1 cellular context compared by ENCODE assay signal in the genomic region with DNA sequence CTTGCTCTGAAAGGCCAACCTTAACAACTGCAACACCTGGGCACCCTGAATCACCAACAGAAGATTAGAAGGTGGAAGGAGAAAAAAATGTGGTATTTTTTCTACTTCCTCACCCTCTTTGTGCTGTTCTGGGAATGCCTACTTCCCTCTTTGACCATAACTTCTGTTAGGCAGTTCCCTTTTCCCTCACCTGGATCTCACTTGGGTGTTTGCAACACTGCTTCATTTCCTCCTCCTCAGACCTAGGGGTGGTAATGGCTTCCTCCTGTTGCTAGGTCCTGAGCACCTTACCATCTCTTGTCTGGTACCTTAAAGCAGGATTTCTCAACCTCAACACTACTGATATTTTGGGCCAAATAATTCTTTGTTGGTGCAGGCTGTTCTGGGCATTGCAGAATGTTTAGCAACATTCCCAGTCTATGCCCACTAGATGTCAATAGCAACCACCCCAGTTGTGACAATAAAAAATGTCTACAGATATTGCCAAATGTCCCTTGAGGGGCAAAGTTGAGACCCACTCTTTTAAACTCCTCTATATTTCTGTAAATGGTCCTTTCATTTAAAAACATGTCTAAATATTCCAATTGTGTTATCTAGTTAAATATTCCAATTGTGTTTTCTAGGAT.
TF ChIP-seq lines count a peak whose summit lies in the region.

No MANE protein-coding gene starts in this region.

TF ChIP-seq in HepG2, 621 proteins besides CTCF, POLR2A, EP300 and RAD21 (continued from another document):
- TF ChIP-seq, protein P1, sequence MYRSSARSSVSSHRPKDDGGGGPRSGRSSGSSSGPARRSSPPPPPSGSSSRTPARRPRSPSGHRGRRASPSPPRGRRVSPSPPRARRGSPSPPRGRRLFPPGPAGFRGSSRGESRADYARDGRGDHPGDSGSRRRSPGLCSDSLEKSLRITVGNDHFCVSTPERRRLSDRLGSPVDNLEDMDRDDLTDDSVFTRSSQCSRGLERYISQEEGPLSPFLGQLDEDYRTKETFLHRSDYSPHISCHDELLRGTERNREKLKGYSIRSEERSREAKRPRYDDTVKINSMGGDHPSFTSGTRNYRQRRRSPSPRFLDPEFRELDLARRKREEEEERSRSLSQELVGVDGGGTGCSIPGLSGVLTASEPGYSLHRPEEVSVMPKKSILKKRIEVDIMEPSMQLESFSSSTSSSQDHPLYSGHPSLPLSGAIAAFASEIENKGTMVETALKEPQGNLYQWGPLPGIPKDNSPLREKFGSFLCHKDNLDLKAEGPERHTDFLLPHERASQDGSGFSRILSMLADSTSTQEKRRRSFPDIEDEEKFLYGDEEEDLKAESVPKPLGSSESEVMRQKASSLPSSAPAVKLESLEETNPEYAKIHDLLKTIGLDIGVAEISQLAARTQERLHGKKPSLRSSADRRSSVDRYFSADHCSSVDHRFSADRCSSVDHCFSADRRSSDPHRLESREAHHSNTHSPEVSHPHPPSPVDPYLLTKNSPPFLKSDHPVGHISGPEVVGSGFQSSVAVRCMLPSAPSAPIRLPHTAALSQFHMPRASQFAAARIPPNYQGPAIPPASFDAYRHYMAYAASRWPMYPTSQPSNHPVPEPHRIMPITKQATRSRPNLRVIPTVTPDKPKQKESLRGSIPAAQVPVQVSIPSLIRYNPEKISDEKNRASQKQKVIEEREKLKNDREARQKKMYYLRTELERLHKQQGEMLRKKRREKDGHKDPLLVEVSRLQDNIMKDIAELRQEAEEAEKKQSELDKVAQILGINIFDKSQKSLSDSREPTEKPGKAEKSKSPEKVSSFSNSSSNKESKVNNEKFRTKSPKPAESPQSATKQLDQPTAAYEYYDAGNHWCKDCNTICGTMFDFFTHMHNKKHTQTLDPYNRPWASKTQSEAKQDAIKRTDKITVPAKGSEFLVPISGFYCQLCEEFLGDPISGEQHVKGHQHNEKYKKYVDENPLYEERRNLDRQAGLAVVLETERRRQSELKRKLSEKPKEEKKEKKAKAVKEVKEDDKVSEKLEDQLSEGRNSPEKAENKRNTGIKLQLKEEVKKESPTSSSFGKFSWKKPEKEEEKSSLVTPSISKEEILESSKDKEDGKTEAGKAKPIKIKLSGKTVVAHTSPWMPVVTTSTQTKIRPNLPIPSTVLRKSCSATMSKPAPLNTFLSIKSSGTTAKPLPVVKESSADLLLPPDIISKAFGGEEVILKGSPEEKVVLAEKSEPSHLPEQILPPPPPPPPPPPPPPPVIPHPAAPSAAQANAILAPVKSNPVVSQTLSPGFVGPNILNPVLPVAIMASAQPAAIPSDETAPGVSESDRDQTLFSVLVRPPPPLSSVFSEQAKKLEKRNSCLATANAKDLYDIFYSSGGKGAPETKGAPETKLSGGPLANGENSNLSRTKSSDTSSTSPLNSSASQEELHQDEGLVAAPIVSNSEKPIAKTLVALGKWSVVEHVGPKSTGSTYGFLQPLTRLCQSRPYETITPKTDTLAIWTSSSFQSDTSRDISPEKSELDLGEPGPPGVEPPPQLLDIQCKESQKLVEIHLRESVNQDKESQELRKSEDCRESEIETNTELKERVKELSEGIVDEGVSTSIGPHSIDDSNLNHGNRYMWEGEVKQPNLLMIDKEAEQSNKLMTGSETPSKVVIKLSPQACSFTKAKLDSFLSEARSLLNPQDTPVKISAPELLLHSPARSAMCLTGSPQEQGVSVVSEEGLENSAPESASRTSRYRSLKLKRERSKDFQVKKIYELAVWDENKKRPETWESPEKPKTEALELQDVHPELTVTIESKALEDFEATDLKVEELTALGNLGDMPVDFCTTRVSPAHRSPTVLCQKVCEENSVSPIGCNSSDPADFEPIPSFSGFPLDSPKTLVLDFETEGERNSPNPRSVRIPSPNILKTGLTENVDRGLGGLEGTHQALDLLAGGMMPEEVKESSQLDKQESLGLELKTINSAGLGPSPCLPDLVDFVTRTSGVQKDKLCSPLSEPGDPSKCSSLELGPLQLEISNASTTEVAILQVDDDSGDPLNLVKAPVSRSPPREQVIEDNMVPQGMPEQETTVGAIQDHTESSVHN (CRISPR knock-in tag; IDR thresholded peaks at IDR 0.05), result no peak
- TF ChIP-seq, protein P2, sequence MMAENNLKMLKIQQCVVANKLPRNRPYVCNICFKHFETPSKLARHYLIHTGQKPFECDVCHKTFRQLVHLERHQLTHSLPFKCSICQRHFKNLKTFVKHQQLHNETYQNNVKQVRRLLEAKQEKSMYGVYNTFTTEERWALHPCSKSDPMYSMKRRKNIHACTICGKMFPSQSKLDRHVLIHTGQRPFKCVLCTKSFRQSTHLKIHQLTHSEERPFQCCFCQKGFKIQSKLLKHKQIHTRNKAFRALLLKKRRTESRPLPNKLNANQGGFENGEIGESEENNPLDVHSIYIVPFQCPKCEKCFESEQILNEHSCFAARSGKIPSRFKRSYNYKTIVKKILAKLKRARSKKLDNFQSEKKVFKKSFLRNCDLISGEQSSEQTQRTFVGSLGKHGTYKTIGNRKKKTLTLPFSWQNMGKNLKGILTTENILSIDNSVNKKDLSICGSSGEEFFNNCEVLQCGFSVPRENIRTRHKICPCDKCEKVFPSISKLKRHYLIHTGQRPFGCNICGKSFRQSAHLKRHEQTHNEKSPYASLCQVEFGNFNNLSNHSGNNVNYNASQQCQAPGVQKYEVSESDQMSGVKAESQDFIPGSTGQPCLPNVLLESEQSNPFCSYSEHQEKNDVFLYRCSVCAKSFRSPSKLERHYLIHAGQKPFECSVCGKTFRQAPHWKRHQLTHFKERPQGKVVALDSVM (CRISPR knock-in tag; IDR thresholded peaks at IDR 0.05), result no peak
- TF ChIP-seq ZNF615 (CRISPR knock-in tag; IDR thresholded peaks at IDR 0.05; ENCODE audit: borderline replicate concordance), result no peak
- TF ChIP-seq MBNL3 (CRISPR knock-in tag; conservative IDR thresholded peaks at IDR 0.05), result no peak
- TF ChIP-seq ZNF468 (CRISPR knock-in tag; IDR thresholded peaks at IDR 0.05), result no peak
- TF ChIP-seq, protein P3, sequence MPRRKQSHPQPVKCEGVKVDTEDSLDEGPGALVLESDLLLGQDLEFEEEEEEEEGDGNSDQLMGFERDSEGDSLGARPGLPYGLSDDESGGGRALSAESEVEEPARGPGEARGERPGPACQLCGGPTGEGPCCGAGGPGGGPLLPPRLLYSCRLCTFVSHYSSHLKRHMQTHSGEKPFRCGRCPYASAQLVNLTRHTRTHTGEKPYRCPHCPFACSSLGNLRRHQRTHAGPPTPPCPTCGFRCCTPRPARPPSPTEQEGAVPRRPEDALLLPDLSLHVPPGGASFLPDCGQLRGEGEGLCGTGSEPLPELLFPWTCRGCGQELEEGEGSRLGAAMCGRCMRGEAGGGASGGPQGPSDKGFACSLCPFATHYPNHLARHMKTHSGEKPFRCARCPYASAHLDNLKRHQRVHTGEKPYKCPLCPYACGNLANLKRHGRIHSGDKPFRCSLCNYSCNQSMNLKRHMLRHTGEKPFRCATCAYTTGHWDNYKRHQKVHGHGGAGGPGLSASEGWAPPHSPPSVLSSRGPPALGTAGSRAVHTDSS (CRISPR knock-in tag; conservative IDR thresholded peaks at IDR 0.05), result no peak
- TF ChIP-seq POLR2AphosphoS5 (IDR thresholded peaks at IDR 0.05; ENCODE audit: low read depth, low read length), result no peak
- TF ChIP-seq, protein P4, sequence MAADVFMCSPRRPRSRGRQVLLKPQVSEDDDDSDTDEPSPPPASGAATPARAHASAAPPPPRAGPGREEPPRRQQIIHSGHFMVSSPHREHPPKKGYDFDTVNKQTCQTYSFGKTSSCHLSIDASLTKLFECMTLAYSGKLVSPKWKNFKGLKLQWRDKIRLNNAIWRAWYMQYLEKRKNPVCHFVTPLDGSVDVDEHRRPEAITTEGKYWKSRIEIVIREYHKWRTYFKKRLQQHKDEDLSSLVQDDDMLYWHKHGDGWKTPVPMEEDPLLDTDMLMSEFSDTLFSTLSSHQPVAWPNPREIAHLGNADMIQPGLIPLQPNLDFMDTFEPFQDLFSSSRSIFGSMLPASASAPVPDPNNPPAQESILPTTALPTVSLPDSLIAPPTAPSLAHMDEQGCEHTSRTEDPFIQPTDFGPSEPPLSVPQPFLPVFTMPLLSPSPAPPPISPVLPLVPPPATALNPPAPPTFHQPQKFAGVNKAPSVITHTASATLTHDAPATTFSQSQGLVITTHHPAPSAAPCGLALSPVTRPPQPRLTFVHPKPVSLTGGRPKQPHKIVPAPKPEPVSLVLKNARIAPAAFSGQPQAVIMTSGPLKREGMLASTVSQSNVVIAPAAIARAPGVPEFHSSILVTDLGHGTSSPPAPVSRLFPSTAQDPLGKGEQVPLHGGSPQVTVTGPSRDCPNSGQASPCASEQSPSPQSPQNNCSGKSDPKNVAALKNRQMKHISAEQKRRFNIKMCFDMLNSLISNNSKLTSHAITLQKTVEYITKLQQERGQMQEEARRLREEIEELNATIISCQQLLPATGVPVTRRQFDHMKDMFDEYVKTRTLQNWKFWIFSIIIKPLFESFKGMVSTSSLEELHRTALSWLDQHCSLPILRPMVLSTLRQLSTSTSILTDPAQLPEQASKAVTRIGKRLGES (CRISPR knock-in tag; IDR thresholded peaks at IDR 0.05; ENCODE audit: borderline replicate concordance), result no peak
- TF ChIP-seq ZNF577 (CRISPR knock-in tag; IDR thresholded peaks at IDR 0.05; ENCODE audit: borderline replicate concordance, low read depth), result no peak
